1 cellular context compared by ENCODE assay signal in the genomic region with DNA sequence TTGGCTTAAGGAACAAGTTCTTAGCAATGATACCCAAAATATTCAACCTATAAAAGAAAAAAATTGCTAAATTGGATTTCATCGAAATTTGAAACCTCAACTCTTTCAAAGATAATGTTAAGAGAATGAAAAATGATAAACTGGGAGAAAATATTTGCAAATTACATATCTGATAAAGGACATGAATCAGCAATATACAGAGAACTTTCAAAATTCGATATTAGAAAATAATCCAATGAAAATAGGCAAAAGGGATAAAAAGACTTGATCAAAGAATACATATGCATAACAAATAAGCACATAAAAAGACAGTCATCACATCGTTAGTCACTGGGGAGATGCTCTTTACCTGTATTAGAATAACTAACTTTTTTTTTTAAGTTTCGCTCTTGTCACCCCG.
TF ChIP-seq lines count a peak whose summit lies in the region.

No MANE protein-coding gene starts in this region.

TF ChIP-seq in GM23338, 12 proteins besides CTCF, POLR2A, EP300 and RAD21 (continued from another document):
- TF ChIP-seq, protein P1, sequence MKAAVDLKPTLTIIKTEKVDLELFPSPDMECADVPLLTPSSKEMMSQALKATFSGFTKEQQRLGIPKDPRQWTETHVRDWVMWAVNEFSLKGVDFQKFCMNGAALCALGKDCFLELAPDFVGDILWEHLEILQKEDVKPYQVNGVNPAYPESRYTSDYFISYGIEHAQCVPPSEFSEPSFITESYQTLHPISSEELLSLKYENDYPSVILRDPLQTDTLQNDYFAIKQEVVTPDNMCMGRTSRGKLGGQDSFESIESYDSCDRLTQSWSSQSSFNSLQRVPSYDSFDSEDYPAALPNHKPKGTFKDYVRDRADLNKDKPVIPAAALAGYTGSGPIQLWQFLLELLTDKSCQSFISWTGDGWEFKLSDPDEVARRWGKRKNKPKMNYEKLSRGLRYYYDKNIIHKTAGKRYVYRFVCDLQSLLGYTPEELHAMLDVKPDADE (IDR thresholded peaks at IDR 0.05) = no peak
